23 cellular contexts compared by ENCODE assay signal in the genomic region with DNA sequence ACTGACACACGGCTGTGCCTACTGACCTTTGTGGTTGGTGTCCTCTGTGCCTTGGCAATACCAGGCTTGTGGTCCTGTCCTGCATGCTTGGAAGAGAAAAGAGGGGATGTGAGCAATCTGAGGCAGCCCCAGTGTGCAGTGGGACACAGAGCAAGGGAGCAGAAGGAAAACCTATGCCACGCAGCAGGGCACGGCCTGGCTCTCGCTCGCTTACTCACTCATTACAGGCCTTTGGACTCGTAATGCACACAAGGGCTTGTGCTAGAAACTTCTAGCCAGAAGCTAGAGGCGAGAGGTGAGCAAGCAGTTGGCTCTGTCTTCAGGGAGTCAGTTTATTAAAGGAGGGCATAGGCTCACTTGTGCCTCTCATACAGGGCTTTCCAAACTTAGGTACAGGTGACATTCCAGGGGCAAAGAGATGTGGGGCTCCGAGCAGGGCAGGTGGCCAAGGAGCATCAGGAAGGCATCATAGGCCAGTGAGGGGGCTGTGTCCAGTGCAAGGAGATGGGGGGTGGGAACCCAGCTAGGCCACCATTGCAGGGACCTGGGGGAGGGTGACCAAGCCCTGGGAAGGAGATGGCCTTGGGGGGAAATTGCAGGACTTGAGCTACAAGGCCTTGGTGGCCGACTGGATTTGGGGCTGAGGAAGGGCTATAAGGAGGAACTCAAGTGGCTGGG.
A peak's percentile ranks its signal among the peaks of the same experiment; 100 is the strongest.
DNase-seq lines count a peak whose midpoint lies in the region; ATAC-seq and TF ChIP-seq lines count a peak whose summit lies in the region.
"Had no signal": no experiment of that assay in that cellular context is flagged by ENCODE, and none has a peak within 500 bp of the region (broad histone marks: within the 10 kb centered on the region; RNA-seq: fewer than 3 reads in every experiment).

No MANE protein-coding gene starts in this region.

- no peaks in the 10 kb centered on the region for H3K27me3 ChIP-seq in right lobe of liver
- H3K27me3 ChIP-seq: BLaER1 treated with 17β-estradiol and CSF1 and Interleukin-3, amounts not matched to agents 10 nM and 100 nM; MG63 had no signal

- H3K36me3 Mint-ChIP-seq in chondrocyte (ENCODE audit: low read depth), result peaks cover 23% of the 10 kb centered on the region
- no peaks in the 10 kb centered on the region for H3K36me3 Mint-ChIP-seq in stimulated activated effector memory CD8-positive, alpha-beta T cell treated with anti-CD3 and anti-CD28 coated beads, Interleukin-12 subunit alpha, Interleukin-12 subunit beta, amount 100 ng/mL, for 72 hours
- H3K36me3 Mint-ChIP-seq: CD4-positive, alpha-beta memory T cell had no signal

- H3K9me3 ChIP-seq in right lobe of liver, result no peaks in the 10 kb centered on the region
- H3K9me3 ChIP-seq: BLaER1 treated with 17β-estradiol and CSF1 and Interleukin-3, amounts not matched to agents 10 nM and 100 nM; Caco-2; MG63 had no signal

- no peak overlapping the region for H3K27ac Mint-ChIP-seq in chondrocyte (ENCODE audit: unreplicated experiment)
- H3K27ac Mint-ChIP-seq in stimulated activated effector memory CD8-positive, alpha-beta T cell treated with anti-CD3 and anti-CD28 coated beads, Interleukin-12 subunit alpha, Interleukin-12 subunit beta, amount 100 ng/mL, for 72 hours, result peak overlapping the region; percentile 23
- H3K27ac Mint-ChIP-seq: CD4-positive, alpha-beta memory T cell had no signal

- WGBS in right lobe of liver (ENCODE audit: insufficient coverage, low coverage, low lambda C conversion rate, missing lambda C conversion rate), result 32% methylated on average over 7 of the region's 9 CpGs

- TF ChIP-seq CTCF in chondrocyte (IDR thresholded peaks at IDR 0.05), result no peak
- no peak for TF ChIP-seq CTCF in right lobe of liver (IDR thresholded peaks at IDR 0.05)

- no peak overlapping the region for H3K4me3 Mint-ChIP-seq in chondrocyte (ENCODE audit: unreplicated experiment)
- H3K4me3 Mint-ChIP-seq in stimulated activated effector memory CD8-positive, alpha-beta T cell treated with anti-CD3 and anti-CD28 coated beads, Interleukin-12 subunit alpha, Interleukin-12 subunit beta, amount 100 ng/mL, for 72 hours, result no peak overlapping the region
- H3K4me3 Mint-ChIP-seq: CD4-positive, alpha-beta memory T cell had no signal

- no peak for TF ChIP-seq POLR2A in right lobe of liver (IDR thresholded peaks at IDR 0.05)

- no peaks in the 10 kb centered on the region for H3K9me3 Mint-ChIP-seq in chondrocyte (ENCODE audit: low read depth)
- H3K9me3 Mint-ChIP-seq in stimulated activated effector memory CD8-positive, alpha-beta T cell treated with anti-CD3 and anti-CD28 coated beads, Interleukin-12 subunit alpha, Interleukin-12 subunit beta, amount 100 ng/mL, for 72 hours, result no peaks in the 10 kb centered on the region
- H3K9me3 Mint-ChIP-seq: CD4-positive, alpha-beta memory T cell had no signal

- ATAC-seq in right lobe of liver (peak in 3 of 4 donors; percentile 15 to 60 (median 41)), HG03196 (IDR thresholded peaks at IDR 0.05; ENCODE audit: unreplicated experiment) (no peak)
- ATAC-seq in stimulated activated effector memory CD8-positive, alpha-beta T cell treated with anti-CD3 and anti-CD28 coated beads, Interleukin-12 subunit alpha, Interleukin-12 subunit beta, amount 100 ng/mL, for 72 hours, result no peak
- ATAC-seq: GM12878, K562 had no signal

- H3K4me1 Mint-ChIP-seq in chondrocyte (ENCODE audit: low read depth), result peaks cover 18% of the 10 kb centered on the region
- peaks cover 8% of the 10 kb centered on the region for H3K4me1 Mint-ChIP-seq in stimulated activated effector memory CD8-positive, alpha-beta T cell treated with anti-CD3 and anti-CD28 coated beads, Interleukin-12 subunit alpha, Interleukin-12 subunit beta, amount 100 ng/mL, for 72 hours
- H3K4me1 Mint-ChIP-seq: CD4-positive, alpha-beta memory T cell had no signal

- H3K4me3 ChIP-seq in right lobe of liver, result no peak overlapping the region
- H3K4me3 ChIP-seq: BLaER1 treated with 17β-estradiol and CSF1 and Interleukin-3, amounts not matched to agents 10 nM and 100 nM; GM12878; K562; MG63 had no signal

- intact Hi-C loops in right lobe of liver (cut with DNase I), result no loop called here

- DNase-seq in activated effector memory CD4-positive, alpha-beta T cell treated with anti-CD3 and anti-CD28 coated beads, Interleukin-2, amount 50 U/mL, for 16 hours, result peak; percentile 38
- DNase-seq in activated effector memory CD4-positive, alpha-beta T cell treated with Interleukin-2 at 50 U/mL for 16 hours, result no peak
- DNase-seq in chondrocyte (ENCODE audit: low spot score), result peak; percentile 52
- DNase-seq in right lobe of liver, result peak; percentile 44 to 76 (median 47)
- DNase-seq in stimulated activated effector memory CD8-positive, alpha-beta T cell treated with anti-CD3 and anti-CD28 coated beads, Interleukin-12 subunit alpha, Interleukin-12 subunit beta, amount 100 ng/mL, for 72 hours (ENCODE audit: low spot score in 2 of 2), result no peak
- no peak for DNase-seq in HUDEP-2 (lab: John Stamatoyannopoulos, UW; ENCODE audit: unreplicated experiment in 76 of 76)
- DNase-seq: 8988T; Caco-2; CD4-positive, alpha-beta memory T cell; DMS 273 treated with DMSO at 0.1 percent for 48 hours; DMS79 treated with DMSO at 0.1 percent for 48 hours; H7; MG63; NCI-H1417; NCI-H1694 treated with DMSO at 0.1 percent for 48 hours; NCI-H510A; NCI-H748 treated with DMSO at 0.1 percent for 48 hours; SIG-M5 had no signal

- peaks cover 0 to 23% (median 11%) of the 10 kb centered on the region in 4 donors for H3K4me1 ChIP-seq in right lobe of liver

- no peak overlapping the region for H3K27ac ChIP-seq in right lobe of liver
- H3K27ac ChIP-seq: BLaER1 treated with 17β-estradiol and CSF1 and Interleukin-3, amounts not matched to agents 10 nM and 100 nM; RWPE1 had no signal

- H3K36me3 ChIP-seq in right lobe of liver, result peaks cover 0 to 5% (median 0%) of the 10 kb centered on the region in 4 donors
- H3K36me3 ChIP-seq: MG63 had no signal

- no peaks in the 10 kb centered on the region for H3K27me3 Mint-ChIP-seq in chondrocyte (ENCODE audit: low read depth)

Comparison
In these comparisons a context has a peak if more than half of its experiments do, and no peak if none do; other contexts are left out.
1. DNase-seq: peak in activated effector memory CD4-positive, alpha-beta T cell treated with anti-CD3 and anti-CD28 coated beads, Interleukin-2, amount 50 U/mL, for 16 hours (single experiment), chondrocyte (single experiment) and right lobe of liver (3 of 3); none in activated effector memory CD4-positive, alpha-beta T cell treated with Interleukin-2 at 50 U/mL for 16 hours (single experiment), stimulated activated effector memory CD8-positive, alpha-beta T cell treated with anti-CD3 and anti-CD28 coated beads, Interleukin-12 subunit alpha, Interleukin-12 subunit beta, amount 100 ng/mL, for 72 hours (0 of 2) and HUDEP-2 (0 of 76).
2. ATAC-seq: peak in right lobe of liver (3 of 4); none in stimulated activated effector memory CD8-positive, alpha-beta T cell treated with anti-CD3 and anti-CD28 coated beads, Interleukin-12 subunit alpha, Interleukin-12 subunit beta, amount 100 ng/mL, for 72 hours (single experiment) and HG03196 (single experiment).